In genomic region chr10:52466464-52466863, GRCh38 we compare ENCODE assay signal across 15 cellular contexts.
DNase-seq lines count a peak whose midpoint lies in the region; ATAC-seq and TF ChIP-seq lines count a peak whose summit lies in the region.
"Had no signal": no experiment of that assay in that cellular context is flagged by ENCODE, and none has a peak within 500 bp of the region (broad histone marks: within the 10 kb centered on the region; RNA-seq: fewer than 3 reads in every experiment).

No MANE protein-coding gene starts in this region.

- no peak overlapping the region for H3K27ac ChIP-seq in right atrium auricular region
- H3K27ac ChIP-seq: neural progenitor cell had no signal

- H3K4me3 Mint-ChIP-seq in chondrocyte (ENCODE audit: unreplicated experiment): no peak overlapping the region
- H3K4me3 Mint-ChIP-seq in stimulated activated naive B cell treated with anti-CD40 and anti-IgM and Interleukin-4, amounts not matched to agents 10 μg/mL and 1 μg/mL and 100 μg/mL, for 72 hours: no peak overlapping the region
- H3K4me3 Mint-ChIP-seq in endothelial cell (ENCODE audit: unreplicated experiment): no peak overlapping the region
- H3K4me3 Mint-ChIP-seq: neural progenitor cell had no signal

- no peak overlapping the region for H3K4me3 ChIP-seq in right atrium auricular region
- H3K4me3 ChIP-seq: neural progenitor cell had no signal

- no peaks in the 10 kb centered on the region for H3K36me3 ChIP-seq in right atrium auricular region
- H3K36me3 ChIP-seq: neural progenitor cell had no signal

- H3K27ac Mint-ChIP-seq in chondrocyte (ENCODE audit: unreplicated experiment): peak overlapping the region; percentile 87
- H3K27ac Mint-ChIP-seq in stimulated activated naive B cell treated with anti-CD40 and anti-IgM and Interleukin-4, amounts not matched to agents 10 μg/mL and 1 μg/mL and 100 μg/mL, for 72 hours: no peak overlapping the region
- H3K27ac Mint-ChIP-seq in endothelial cell (ENCODE audit: unreplicated experiment): no peak overlapping the region
- H3K27ac Mint-ChIP-seq: neural progenitor cell had no signal

- H3K9me3 ChIP-seq in right atrium auricular region: no peaks in the 10 kb centered on the region

- no peak for DNase-seq in left cardiac atrium
- DNase-seq in right atrium auricular region (ENCODE audit: low spot score): no peak
- no peak for DNase-seq in chondrocyte (ENCODE audit: low spot score)
- no peak for DNase-seq in stimulated activated naive B cell treated with anti-CD40 and anti-IgM and Interleukin-4, amounts not matched to agents 10 μg/mL and 1 μg/mL and 100 μg/mL, for 72 hours
- DNase-seq in endothelial cell (ENCODE audit: low spot score): no peak
- no peak for DNase-seq in omental fat pad (ENCODE audit: low spot score)
- DNase-seq: ACHN; activated CD4-positive, CD25-positive, alpha-beta regulatory T cell; NCI-H1105 treated with DMSO at 0.1 percent for 48 hours; NCI-H524; stimulated activated CD4-positive, alpha-beta T cell treated with anti-CD3 and anti-CD28 coated beads, Interleukin-12 subunit alpha, Interleukin-12 subunit beta, amount 100 ng/mL, for 4 hours had no signal

- H3K27me3 Mint-ChIP-seq in chondrocyte (ENCODE audit: low read depth) (no peaks in the 10 kb centered on the region), endothelial cell (ENCODE audit: unreplicated experiment) (no peaks in the 10 kb centered on the region)
- no peaks in the 10 kb centered on the region for H3K27me3 Mint-ChIP-seq in stimulated activated naive B cell treated with anti-CD40 and anti-IgM and Interleukin-4, amounts not matched to agents 10 μg/mL and 1 μg/mL and 100 μg/mL, for 72 hours

- intact Hi-C loops in left cardiac atrium (cut with DNase I): no loop called here

- ATAC-seq in left cardiac atrium (peak; percentile 18 to 88), HG02798 (IDR thresholded peaks at IDR 0.05; ENCODE audit: poor library complexity, unreplicated experiment) (peak; percentile 41), HG03095 (IDR thresholded peaks at IDR 0.05; ENCODE audit: unreplicated experiment) (no peak), omental fat pad (ENCODE audit: low FRiP score) (no peak)
- peak; percentile 19 to 36 for ATAC-seq in stimulated activated naive B cell treated with anti-CD40 and anti-IgM and Interleukin-4, amounts not matched to agents 10 μg/mL and 1 μg/mL and 100 μg/mL, for 72 hours (replicated peaks)
- ATAC-seq: left colon had no signal

- no peaks in the 10 kb centered on the region for H3K4me1 ChIP-seq in right atrium auricular region

- no peaks in the 10 kb centered on the region for H3K27me3 ChIP-seq in right atrium auricular region
- H3K27me3 ChIP-seq: neural progenitor cell had no signal

- H3K4me1 Mint-ChIP-seq in chondrocyte (ENCODE audit: low read depth) (peaks cover 44% of the 10 kb centered on the region), endothelial cell (ENCODE audit: unreplicated experiment) (no peaks in the 10 kb centered on the region)
- H3K4me1 Mint-ChIP-seq in stimulated activated naive B cell treated with anti-CD40 and anti-IgM and Interleukin-4, amounts not matched to agents 10 μg/mL and 1 μg/mL and 100 μg/mL, for 72 hours: peaks cover 4 to 13% of the 10 kb centered on the region in 2 donors

- H3K36me3 Mint-ChIP-seq in chondrocyte (ENCODE audit: low read depth): peaks cover 2% of the 10 kb centered on the region
- no peaks in the 10 kb centered on the region for H3K36me3 Mint-ChIP-seq in stimulated activated naive B cell treated with anti-CD40 and anti-IgM and Interleukin-4, amounts not matched to agents 10 μg/mL and 1 μg/mL and 100 μg/mL, for 72 hours
- no peaks in the 10 kb centered on the region for H3K36me3 Mint-ChIP-seq in endothelial cell (ENCODE audit: low read depth, unreplicated experiment)
- H3K36me3 Mint-ChIP-seq: neural progenitor cell had no signal

- H3K9me3 Mint-ChIP-seq in chondrocyte (ENCODE audit: low read depth) (peaks cover 7% of the 10 kb centered on the region), endothelial cell (ENCODE audit: unreplicated experiment) (no peaks in the 10 kb centered on the region)
- H3K9me3 Mint-ChIP-seq in stimulated activated naive B cell treated with anti-CD40 and anti-IgM and Interleukin-4, amounts not matched to agents 10 μg/mL and 1 μg/mL and 100 μg/mL, for 72 hours: no peaks in the 10 kb centered on the region
- H3K9me3 Mint-ChIP-seq: neural progenitor cell had no signal

- TF ChIP-seq CTCF in right atrium auricular region (IDR thresholded peaks at IDR 0.05) (no peak), chondrocyte (IDR thresholded peaks at IDR 0.05) (no peak), endothelial cell (IDR thresholded peaks at IDR 0.05; ENCODE audit: unreplicated experiment) (no peak), omental fat pad (IDR thresholded peaks at IDR 0.05) (no peak)

Comparison
In these comparisons a context has a peak if more than half of its experiments do, and no peak if none do; other contexts are left out.
1. ATAC-seq: peak in left cardiac atrium (2 of 2), HG02798 (single experiment) and stimulated activated naive B cell treated with anti-CD40 and anti-IgM and Interleukin-4, amounts not matched to agents 10 μg/mL and 1 μg/mL and 100 μg/mL, for 72 hours (2 of 2); none in HG03095 (single experiment) and omental fat pad (single experiment).